ENCODE assay signal across 1 cellular context in the genomic region with DNA sequence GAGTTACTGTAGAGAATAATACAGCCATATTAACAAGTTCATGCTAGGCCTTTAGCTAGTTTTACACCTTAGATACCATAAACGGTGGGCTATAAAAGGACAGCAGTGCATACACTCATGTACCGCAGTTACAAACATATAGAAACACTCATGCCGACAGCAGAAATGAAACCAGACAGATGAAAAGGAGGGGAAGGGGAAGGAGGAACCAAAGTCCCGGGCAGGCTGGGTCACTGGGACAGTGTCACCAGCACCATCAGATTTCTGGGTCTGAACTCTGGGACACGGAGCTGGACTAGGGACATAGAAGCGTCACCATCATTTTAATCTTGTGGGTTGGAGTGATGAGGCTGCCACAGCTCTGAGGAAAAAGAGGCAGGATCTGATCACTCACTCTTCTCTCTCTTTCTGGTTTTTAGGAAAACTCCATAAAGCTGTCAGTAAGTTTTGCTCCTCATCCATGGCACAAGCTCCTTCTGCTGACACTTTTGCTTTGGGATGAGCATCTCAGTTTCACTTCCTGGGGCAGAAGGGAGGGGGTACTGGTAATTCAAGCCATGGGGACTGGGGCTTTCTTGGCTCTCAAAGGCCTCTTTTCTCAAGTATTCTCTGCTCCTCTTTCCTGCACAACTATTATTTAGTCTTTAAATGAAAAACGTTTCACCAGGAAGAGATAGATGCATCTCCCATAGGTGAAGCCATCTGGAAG.
TF ChIP-seq lines count a peak whose summit lies in the region.

No MANE protein-coding gene starts in this region.

TF ChIP-seq in HepG2, 621 proteins besides CTCF, POLR2A, EP300 and RAD21:
- TF ChIP-seq ZNF652 (CRISPR knock-in tag; IDR thresholded peaks at IDR 0.05; ENCODE audit: borderline replicate concordance, low read depth) (no peak), PRPF4 (IDR thresholded peaks at IDR 0.05; ENCODE audit: low read depth, low read length, poor library complexity, severe bottlenecking) (no peak), NCOA5 (CRISPR knock-in tag; IDR thresholded peaks at IDR 0.05) (no peak)
- TF ChIP-seq, protein P1, sequence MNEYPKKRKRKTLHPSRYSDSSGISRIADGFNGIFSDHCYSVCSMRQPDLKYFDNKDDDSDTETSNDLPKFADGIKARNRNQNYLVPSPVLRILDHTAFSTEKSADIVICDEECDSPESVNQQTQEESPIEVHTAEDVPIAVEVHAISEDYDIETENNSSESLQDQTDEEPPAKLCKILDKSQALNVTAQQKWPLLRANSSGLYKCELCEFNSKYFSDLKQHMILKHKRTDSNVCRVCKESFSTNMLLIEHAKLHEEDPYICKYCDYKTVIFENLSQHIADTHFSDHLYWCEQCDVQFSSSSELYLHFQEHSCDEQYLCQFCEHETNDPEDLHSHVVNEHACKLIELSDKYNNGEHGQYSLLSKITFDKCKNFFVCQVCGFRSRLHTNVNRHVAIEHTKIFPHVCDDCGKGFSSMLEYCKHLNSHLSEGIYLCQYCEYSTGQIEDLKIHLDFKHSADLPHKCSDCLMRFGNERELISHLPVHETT (CRISPR knock-in tag; conservative IDR thresholded peaks at IDR 0.05): no peak
